In the genomic region with DNA sequence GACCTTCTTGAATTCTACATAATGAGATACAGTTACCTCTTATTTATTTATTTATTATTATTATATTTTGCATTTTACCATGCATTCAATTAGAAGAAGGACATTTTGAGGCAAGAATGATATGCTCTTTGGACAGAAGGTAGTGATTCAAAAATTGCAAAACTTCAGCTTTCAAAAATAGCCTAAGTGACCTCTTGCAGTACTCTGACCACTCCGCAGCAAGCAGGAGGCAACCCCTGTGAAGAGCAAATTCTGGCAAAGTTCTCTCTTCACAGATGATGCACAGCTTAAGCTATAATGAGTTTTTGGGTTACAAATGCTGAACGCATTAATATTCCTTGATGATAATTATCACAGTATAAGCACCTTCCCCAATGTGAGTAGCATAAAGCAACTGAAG, we compare ENCODE assay signal across 28 cellular contexts.
"Had no signal": no experiment of that assay in that cellular context is flagged by ENCODE, and none has a peak within 500 bp of the region (broad histone marks: within the 10 kb centered on the region; RNA-seq: fewer than 3 reads in every experiment).

No MANE protein-coding gene starts in this region.

- H3K36me3 ChIP-seq: ascending aorta, WERI-Rb-1 had no signal

- H3K27ac ChIP-seq: ascending aorta, WERI-Rb-1 had no signal

- H3K27me3 ChIP-seq: ascending aorta had no signal

- H3K4me1 ChIP-seq: ascending aorta had no signal

- H3K4me3 ChIP-seq: ascending aorta had no signal

- H3K9me3 ChIP-seq: ascending aorta had no signal

- ATAC-seq: activated CD4-positive, alpha-beta T cell treated with anti-CD3 and anti-CD28 coated beads for 36 hours; activated CD4-positive, CD25-positive, alpha-beta regulatory T cell treated with anti-CD3 and anti-CD28 coated beads, Interleukin-2, amount 50 U/mL, for 24 hours; activated CD8-positive, alpha-beta memory T cell treated with anti-CD3 and anti-CD28 coated beads, Interleukin-2, amount 10 ng/mL, durations not matched to agents 7 days and 5 days; activated CD8-positive, alpha-beta T cell treated with anti-CD3 and anti-CD28 coated beads, Interleukin-2, amount 10 ng/mL, durations not matched to agents 7 days and 5 days; activated naive CD8-positive, alpha-beta T cell treated with anti-CD3 and anti-CD28 coated beads, Interleukin-2, amount 50 U/mL, for 24 hours; T-cell; WTC11 had no signal

- DNase-seq: activated CD4-positive, alpha-beta memory T cell treated with anti-CD3 and anti-CD28 coated beads, Interleukin-2, amount 10 ng/mL, durations not matched to agents 7 days and 5 days; activated CD4-positive, alpha-beta T cell treated with anti-CD3 and anti-CD28 coated beads for 1 hour; activated CD4-positive, alpha-beta T cell treated with anti-CD3 and anti-CD28 coated beads for 36 hours; activated CD4-positive, alpha-beta T cell treated with anti-CD3 and anti-CD28 coated beads for 48 hours; activated CD4-positive, alpha-beta T cell treated with anti-CD3 and anti-CD28 coated beads, Interleukin-2, amount 10 ng/mL, durations not matched to agents 7 days and 5 days; activated CD4-positive, alpha-beta T cell treated with anti-CD3 and anti-CD28 coated beads, Interleukin-2, amount 50 U/mL, for 48 hours; activated CD4-positive, CD25-positive, alpha-beta regulatory T cell; activated CD8-positive, alpha-beta memory T cell treated with anti-CD3 and anti-CD28 coated beads for 24 hours; activated CD8-positive, alpha-beta memory T cell treated with anti-CD3 and anti-CD28 coated beads, Interleukin-2, amount 10 ng/mL, durations not matched to agents 7 days and 5 days; activated CD8-positive, alpha-beta memory T cell treated with anti-CD3 and anti-CD28 coated beads, Interleukin-2, amount 50 U/mL, for 48 hours; activated CD8-positive, alpha-beta T cell treated with anti-CD3 and anti-CD28 coated beads, Interleukin-2, amount 10 ng/mL, durations not matched to agents 7 days and 5 days; activated effector memory CD4-positive, alpha-beta T cell treated with Interleukin-2 at 50 U/mL for 16 hours; activated gamma-delta T cell; activated naive CD4-positive, alpha-beta T cell treated with anti-CD3 and anti-CD28 coated beads, Interleukin-2, amount 10 ng/mL, durations not matched to agents 7 days and 5 days; activated naive CD4-positive, alpha-beta T cell treated with Interleukin-2 at 50 U/mL for 16 hours; activated naive CD8-positive, alpha-beta T cell treated with anti-CD3 and anti-CD28 coated beads, Interleukin-2, amount 10 ng/mL, durations not matched to agents 7 days and 5 days; activated naive CD8-positive, alpha-beta T cell treated with anti-CD3 and anti-CD28 coated beads, Interleukin-2, amount 50 U/mL, for 24 hours; activated T-cell treated with anti-CD3 and anti-CD28 coated beads, Interleukin-2, amount 50 U/mL, for 24 hours; activated T-cell treated with anti-CD3 and anti-CD28 coated beads, Interleukin-2, amount 50 U/mL, for 48 hours; amygdala; anterior cingulate cortex; central memory CD4-positive, alpha-beta T cell; T-cell; T-helper 9 cell; WERI-Rb-1 had no signal
